ENCODE assay signal across 8 cellular contexts in the genomic region with DNA sequence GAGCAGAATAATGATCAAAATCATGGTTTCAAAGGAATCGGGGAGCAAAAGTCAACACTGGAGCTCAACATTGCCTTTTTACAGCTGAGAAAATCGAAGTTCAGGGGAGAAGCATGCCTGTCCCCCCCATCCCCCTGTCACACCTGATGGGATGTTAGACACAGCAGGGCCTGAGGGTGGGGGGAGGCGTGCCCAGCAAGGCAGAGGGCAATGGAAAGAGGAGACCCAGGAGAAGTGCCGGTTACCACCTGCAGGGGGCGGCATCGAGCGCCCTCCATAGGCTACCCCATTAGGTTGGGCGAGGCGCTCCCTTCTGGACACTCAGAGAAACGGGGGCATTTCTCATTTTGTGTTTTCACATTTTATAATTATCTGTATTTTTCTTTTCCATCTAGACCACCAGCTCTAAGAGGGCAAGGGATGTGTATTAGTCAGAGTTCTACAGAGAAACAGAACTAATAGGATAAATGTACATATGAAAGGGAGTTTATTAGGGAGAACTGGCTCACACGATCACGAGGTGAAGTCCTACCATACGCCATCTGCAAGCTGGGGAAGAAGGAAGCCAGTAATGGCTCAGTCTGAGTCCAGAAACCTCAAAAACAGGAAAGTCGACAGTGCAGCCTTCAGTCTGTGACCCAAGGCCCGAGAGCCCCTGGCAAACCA.
DNase-seq lines count a peak whose midpoint lies in the region; ATAC-seq and TF ChIP-seq lines count a peak whose summit lies in the region.

No MANE protein-coding gene starts in this region.

- H3K4me1 ChIP-seq in mammary epithelial cell (ENCODE audit: insufficient read depth, low read length) (no peaks in the 10 kb centered on the region), neuronal stem cell (ENCODE audit: control insufficient read depth in 2 of 2, insufficient read depth in 1 of 2, low read depth in 1 of 2, low read length in 2 of 2) (peaks cover 0 to 8% of the 10 kb centered on the region in 2 donors)

- H3K9me3 ChIP-seq in mammary epithelial cell (replicated peaks; ENCODE audit: insufficient read depth, low read length), result no peaks in the 10 kb centered on the region
- no peaks in the 10 kb centered on the region for H3K9me3 ChIP-seq in neuronal stem cell (replicated peaks in 1 of 2; ENCODE audit: control insufficient read depth in 2 of 2, insufficient read depth in 1 of 2, low read depth in 1 of 2, low read length in 2 of 2)

- H3K4me3 ChIP-seq in HL-60 (replicated peaks; ENCODE audit: insufficient read depth, low read length) (no peak overlapping the region), mammary epithelial cell (replicated peaks in 1 of 3; ENCODE audit: insufficient read depth in 1 of 3, low read depth in 2 of 3, low read length in 3 of 3) (no peak overlapping the region), neuronal stem cell (ENCODE audit: low read length in 2 of 2) (no peak overlapping the region)

- no peak overlapping the region for H2BK120ac ChIP-seq in neuronal stem cell (ENCODE audit: low read depth, low read length)

- no peaks in the 10 kb centered on the region for H3K79me1 ChIP-seq in neuronal stem cell (ENCODE audit: low read depth, low read length)

- WGBS in mammary epithelial cell (ENCODE audit: low coverage, missing lambda C conversion rate), result 50% methylated on average over 12 of the region's 15 CpGs
- no CpG with 5 or more reads among the region's 15 CpGs for WGBS in neuronal stem cell (ENCODE audit: extremely low coverage in 2 of 2, insufficient read length in 2 of 2, insufficient replicate concordance in 1 of 2), 2 donors

- peak; percentile 100 for ATAC-seq in GM21529 (IDR thresholded peaks at IDR 0.05; ENCODE audit: unreplicated experiment)

- H2BK5ac ChIP-seq in neuronal stem cell (ENCODE audit: low read length), result no peak overlapping the region

- DNase-seq in activated CD4-positive, alpha-beta T cell treated with anti-CD3 and anti-CD28 coated beads for 24 hours (ENCODE audit: low read depth in 2 of 2), result peak; percentile 12 to 38
- no peak for DNase-seq in activated CD4-positive, alpha-beta T cell treated with anti-CD3 and anti-CD28 coated beads for 1 hour
- DNase-seq in HL-60 (ENCODE audit: low read depth in 1 of 2, low spot score in 1 of 2) (peak; percentile 35 to 77), T-helper 1 cell (peak in 4 of 5 donors; percentile 5 to 64 (median 10)), mammary epithelial cell (peak; percentile 41), neuronal stem cell (ENCODE audit: low spot score) (peak; percentile 18), DMS114 treated with DMSO at 0.1 percent for 48 hours (lab: John Stamatoyannopoulos, UW; ENCODE audit: unreplicated experiment) (no peak)

- in situ Hi-C loops in mammary epithelial cell (cut with MboI; ENCODE audit: low sequenced_read_pairs in 2 of 2), result no loop called here

- no peaks in the 10 kb centered on the region for H3K79me2 ChIP-seq in mammary epithelial cell (ENCODE audit: insufficient read depth, low read length)

- no peak overlapping the region for H3K4ac ChIP-seq in neuronal stem cell (ENCODE audit: low read length)

- H2BK15ac ChIP-seq in neuronal stem cell (ENCODE audit: low read length), result no peak overlapping the region

- no peak overlapping the region for H3K9ac ChIP-seq in mammary epithelial cell (ENCODE audit: insufficient read depth, low read length)
- H3K9ac ChIP-seq in neuronal stem cell (ENCODE audit: low read depth, low read length, poor library complexity), result no peak overlapping the region

- intact Hi-C loops in mammary epithelial cell (cut with micrococcal nuclease), result loop anchor here (1.0 to 10.0 kb wide), 6 partner anchors 199 to 684 kb away; no protein-coding TSS in a partner anchor

- CTCF ChIA-PET in mammary epithelial cell (lab: Charles Lee; ENCODE audit: low non-redundant PET), result no interaction called here

- no TSS peak for BruUV-seq in mammary epithelial cell (replicated peaks; lab: Mats Ljungman, UMichigan)

- no peak overlapping the region for H3K18ac ChIP-seq in neuronal stem cell (ENCODE audit: low read length)

- H4K8ac ChIP-seq in neuronal stem cell (ENCODE audit: low read depth, low read length), result no peak overlapping the region

- TF ChIP-seq CTCF in HL-60 (IDR thresholded peaks at IDR 0.05; ENCODE audit: insufficient read depth, low read length), result peak; percentile 73
- peak; percentile 66 to 67 for TF ChIP-seq CTCF in mammary epithelial cell (conservative IDR thresholded peaks at IDR 0.05 in 1 of 2, IDR thresholded peaks at IDR 0.05 in 1 of 2; ENCODE audit: extremely low read depth in 1 of 2, insufficient read depth in 1 of 2, low read depth in 1 of 2, low read length in 2 of 2)

- H2BK12ac ChIP-seq in neuronal stem cell (ENCODE audit: low read length), result no peak overlapping the region

- no peak overlapping the region for H3K4me2 ChIP-seq in mammary epithelial cell (ENCODE audit: insufficient read depth, low read depth, low read length)
- no peak overlapping the region for H3K4me2 ChIP-seq in neuronal stem cell (ENCODE audit: insufficient read depth, low read length, poor library complexity, severe bottlenecking)

- H3K14ac ChIP-seq in neuronal stem cell (ENCODE audit: low read length), result peak overlapping the region; percentile 10

- no peak overlapping the region for H2AFZ ChIP-seq in mammary epithelial cell (ENCODE audit: low read depth, low read length)
- no peak overlapping the region for H2AFZ ChIP-seq in neuronal stem cell (ENCODE audit: low read length)

- no peaks in the 10 kb centered on the region for H3K27me3 ChIP-seq in HL-60 (ENCODE audit: insufficient read depth, poor library complexity, severe bottlenecking)
- H3K27me3 ChIP-seq in mammary epithelial cell (ENCODE audit: insufficient read depth, low read length), result no peaks in the 10 kb centered on the region
- no peaks in the 10 kb centered on the region for H3K27me3 ChIP-seq in neuronal stem cell (ENCODE audit: control insufficient read depth in 3 of 3, insufficient read depth in 3 of 3, low read depth in 1 of 3, low read length in 3 of 3)

- H3K23ac ChIP-seq in neuronal stem cell (ENCODE audit: low read depth, low read length, poor library complexity), result no peak overlapping the region

- H2AK5ac ChIP-seq in neuronal stem cell (ENCODE audit: low read depth, low read length), result no peak overlapping the region

- H3K27ac ChIP-seq in HL-60 (replicated peaks) (no peak overlapping the region), mammary epithelial cell (ENCODE audit: insufficient read depth, low read depth, low read length) (no peak overlapping the region), neuronal stem cell (replicated peaks; ENCODE audit: low read length) (no peak overlapping the region)

- dilution Hi-C loops in mammary epithelial cell (cut with HindIII; ENCODE audit: low sequenced_read_pairs), result no loop called here

- no peak overlapping the region for H4K91ac ChIP-seq in neuronal stem cell (ENCODE audit: low read depth, low read length, poor library complexity)

- H4K20me1 ChIP-seq in mammary epithelial cell (ENCODE audit: insufficient read depth, low read length), result no peaks in the 10 kb centered on the region

- no peaks in the 10 kb centered on the region for H3K36me3 ChIP-seq in mammary epithelial cell (ENCODE audit: insufficient read depth, low read length)
- no peaks in the 10 kb centered on the region for H3K36me3 ChIP-seq in neuronal stem cell (replicated peaks in 1 of 2; ENCODE audit: control insufficient read depth in 2 of 2, insufficient read depth in 2 of 2, low read length in 2 of 2)

Comparison
In these comparisons a context has a peak if more than half of its experiments do, and no peak if none do; other contexts are left out.
1. DNase-seq: peak in activated CD4-positive, alpha-beta T cell treated with anti-CD3 and anti-CD28 coated beads for 24 hours (2 of 2), HL-60 (2 of 2), T-helper 1 cell (4 of 5), mammary epithelial cell (single experiment) and neuronal stem cell (single experiment); none in activated CD4-positive, alpha-beta T cell treated with anti-CD3 and anti-CD28 coated beads for 1 hour (single experiment) and DMS114 treated with DMSO at 0.1 percent for 48 hours (single experiment).